1 cellular context compared by ENCODE assay signal in the genomic region with DNA sequence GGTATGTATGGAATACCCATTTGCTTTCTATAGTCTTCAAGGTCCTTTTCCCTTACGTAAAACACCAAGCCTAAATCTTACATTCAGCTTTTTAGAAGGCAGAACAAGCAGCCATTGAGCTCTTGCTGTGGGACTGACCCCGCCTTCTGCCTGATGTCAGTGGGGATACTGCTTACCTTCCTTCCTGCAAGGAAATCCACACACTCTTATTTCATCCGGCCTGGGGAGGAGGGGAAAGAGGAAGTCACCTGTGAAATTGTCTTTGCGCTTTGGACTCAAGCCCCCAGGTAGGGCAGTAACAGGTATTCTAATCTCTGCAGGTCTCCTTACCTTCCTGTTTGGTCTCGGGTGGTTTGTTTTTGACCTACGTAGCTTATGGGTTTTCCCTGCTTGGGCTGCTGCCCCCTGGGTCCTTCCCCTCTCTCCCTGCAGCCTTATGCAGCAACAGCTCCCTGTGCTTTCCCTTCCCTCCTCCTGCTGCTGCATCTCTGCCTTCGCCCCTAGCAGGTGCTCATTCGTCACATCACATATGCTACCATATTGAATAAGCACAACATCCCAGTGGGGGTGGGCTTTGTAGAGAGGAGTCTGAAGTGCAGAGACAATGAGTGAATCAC.
TF ChIP-seq lines count a peak whose summit lies in the region.

No MANE protein-coding gene starts in this region.

TF ChIP-seq in H1, 55 proteins besides CTCF, POLR2A, EP300 and RAD21:
- TF ChIP-seq KDM4A (IDR thresholded peaks at IDR 0.05; ENCODE audit: low read depth, low read length, severe bottlenecking) (no peak), HDAC2 (IDR thresholded peaks at IDR 0.05; ENCODE audit: borderline replicate concordance in 1 of 2, low read depth in 2 of 2, low read length in 2 of 2) (0 out of 4 replicates have a peak, but pooled peaks of 1 of the 2 experiments have one; percentile 7)
- TF ChIP-seq, protein P1, sequence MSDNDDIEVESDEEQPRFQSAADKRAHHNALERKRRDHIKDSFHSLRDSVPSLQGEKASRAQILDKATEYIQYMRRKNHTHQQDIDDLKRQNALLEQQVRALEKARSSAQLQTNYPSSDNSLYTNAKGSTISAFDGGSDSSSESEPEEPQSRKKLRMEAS (IDR thresholded peaks at IDR 0.05) = peak; percentile 59
